Comparison of ENCODE assay signal across 9 cellular contexts in the genomic region with DNA sequence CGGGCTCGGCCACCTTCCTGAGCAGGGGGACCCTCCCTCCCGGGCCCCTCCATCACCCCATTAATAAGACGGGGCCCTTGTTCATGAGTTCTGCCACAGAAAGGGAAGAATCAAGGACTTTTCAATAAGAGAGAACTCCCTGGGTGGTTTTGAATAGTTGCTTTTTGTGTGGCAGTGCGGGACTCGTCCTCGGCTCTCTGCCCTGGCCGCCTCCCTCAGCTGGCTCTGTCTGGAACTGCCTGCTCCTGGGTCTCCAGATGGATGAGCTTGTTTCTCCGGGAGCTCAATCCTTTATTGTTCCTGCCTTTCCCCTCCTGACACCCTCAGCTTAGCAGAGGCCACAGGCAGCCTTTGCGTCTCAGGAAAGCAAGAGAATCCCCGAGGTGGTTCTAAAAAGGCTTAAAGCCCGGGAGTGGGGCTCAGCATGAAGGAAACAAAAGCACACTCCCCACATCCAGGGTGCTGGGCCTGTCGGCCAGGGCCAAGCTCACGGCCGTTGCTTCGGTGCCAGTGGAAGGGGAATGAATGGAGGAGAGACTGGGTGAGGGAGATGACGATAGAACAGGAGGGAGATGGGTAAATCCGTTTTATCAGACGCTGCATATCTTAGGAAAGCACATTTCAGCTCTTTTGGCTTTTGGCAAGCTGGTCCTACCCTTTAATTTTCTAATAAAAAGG.
A peak's percentile ranks its signal among the peaks of the same experiment; 100 is the strongest.
DNase-seq lines count a peak whose midpoint lies in the region; ATAC-seq and TF ChIP-seq lines count a peak whose summit lies in the region.
"Had no signal": no experiment of that assay in that cellular context is flagged by ENCODE, and none has a peak within 500 bp of the region (broad histone marks: within the 10 kb centered on the region; RNA-seq: fewer than 3 reads in every experiment).

No MANE protein-coding gene starts in this region.

- no peak for ATAC-seq in activated CD4-positive, alpha-beta T cell treated with anti-CD3 and anti-CD28 coated beads for 36 hours
- ATAC-seq in lower lobe of right lung (no peak), left colon (no peak)

- peaks cover 61% of the 10 kb centered on the region for H3K4me1 ChIP-seq in lower lobe of right lung
- H3K4me1 ChIP-seq in thyroid gland, result peaks cover 46 to 78% of the 10 kb centered on the region in 2 donors

- intact Hi-C loops in activated CD4-positive, alpha-beta T cell treated with anti-CD3 and anti-CD28 coated beads for 36 hours (cut with DNase I, micrococcal nuclease), result no loop called here
- intact Hi-C loops in lower lobe of right lung (cut with DNase I), result no loop called here
- intact Hi-C loops in thyroid gland (cut with DNase I), result no loop called here
- intact Hi-C loops in left colon (cut with DNase I, micrococcal nuclease), result no loop called here

- WGBS in thyroid gland, 2 donors, result 31 to 41% methylated on average over 19 of the region's 19 CpGs

- no peaks in the 10 kb centered on the region for H3K9me3 ChIP-seq in lower lobe of right lung
- no peaks in the 10 kb centered on the region for H3K9me3 ChIP-seq in thyroid gland

- H3K4me3 ChIP-seq in lower lobe of right lung (no peak overlapping the region), thyroid gland (replicated peaks in 1 of 3) (no peak overlapping the region), coronary artery (no peak overlapping the region)

- H3K27me3 Mint-ChIP-seq in activated CD4-positive, alpha-beta T cell treated with anti-CD3 and anti-CD28 coated beads for 36 hours, result no peaks in the 10 kb centered on the region
- no peaks in the 10 kb centered on the region for H3K27me3 Mint-ChIP-seq in chondrocyte (ENCODE audit: low read depth)

- H3K36me3 ChIP-seq in lower lobe of right lung (no peaks in the 10 kb centered on the region), thyroid gland (no peaks in the 10 kb centered on the region)

- H3K9me3 Mint-ChIP-seq in activated CD4-positive, alpha-beta T cell treated with anti-CD3 and anti-CD28 coated beads for 36 hours (ENCODE audit: low read depth), result no peaks in the 10 kb centered on the region
- no peaks in the 10 kb centered on the region for H3K9me3 Mint-ChIP-seq in chondrocyte (ENCODE audit: low read depth)

- TF ChIP-seq POLR2A in thyroid gland (IDR thresholded peaks at IDR 0.05), result no peak

- no peak for DNase-seq in activated CD4-positive, alpha-beta T cell treated with anti-CD3 and anti-CD28 coated beads for 36 hours
- no peak for DNase-seq in activated CD4-positive, alpha-beta T cell treated with anti-CD3 and anti-CD28 coated beads for 4 hours
- DNase-seq in chondrocyte (ENCODE audit: low spot score) (no peak), lower lobe of right lung (no peak), thyroid gland (peak; percentile 73 to 82), SKM-1 (lab: John Stamatoyannopoulos, UW; ENCODE audit: unreplicated experiment) (no peak), left colon (no peak), coronary artery (ENCODE audit: low spot score) (no peak)
- DNase-seq: activated CD4-positive, alpha-beta T cell treated with anti-CD3 and anti-CD28 coated beads for 1 hour had no signal

- POLR2A ChIA-PET in activated CD4-positive, alpha-beta T cell treated with anti-CD3 and anti-CD28 coated beads for 36 hours (lab: Charles Lee), result interaction anchor here (0.6 kb wide), 1 partner anchor 592 kb away, joined by 5 read pairs; no protein-coding TSS in a partner anchor

- CTCF ChIA-PET in activated CD4-positive, alpha-beta T cell treated with anti-CD3 and anti-CD28 coated beads for 36 hours (lab: Charles Lee), result interaction anchor here (0.8 to 0.9 kb wide), 2 partner anchors 21 to 78 kb away, joined by 3 read pairs; no protein-coding TSS in a partner anchor

- TF ChIP-seq CTCF in chondrocyte (IDR thresholded peaks at IDR 0.05) (peak; percentile 47), lower lobe of right lung (IDR thresholded peaks at IDR 0.05) (no peak), thyroid gland (IDR thresholded peaks at IDR 0.05) (peak in 3 of 6 experiments; percentile 25 to 32 (median 30)), coronary artery (IDR thresholded peaks at IDR 0.05) (no peak)

- no peaks in the 10 kb centered on the region for H3K36me3 Mint-ChIP-seq in activated CD4-positive, alpha-beta T cell treated with anti-CD3 and anti-CD28 coated beads for 36 hours (ENCODE audit: low read depth)
- H3K36me3 Mint-ChIP-seq in chondrocyte (ENCODE audit: low read depth), result no peaks in the 10 kb centered on the region

- peaks cover 26% of the 10 kb centered on the region for H3K4me1 Mint-ChIP-seq in activated CD4-positive, alpha-beta T cell treated with anti-CD3 and anti-CD28 coated beads for 36 hours
- H3K4me1 Mint-ChIP-seq in chondrocyte (ENCODE audit: low read depth), result peaks cover 54% of the 10 kb centered on the region

- H3K27ac Mint-ChIP-seq in activated CD4-positive, alpha-beta T cell treated with anti-CD3 and anti-CD28 coated beads for 36 hours, result peak overlapping the region; percentile 90
- peak overlapping the region; percentile 65 for H3K27ac Mint-ChIP-seq in chondrocyte (ENCODE audit: unreplicated experiment)

- H3K27me3 ChIP-seq in lower lobe of right lung (ENCODE audit: low read depth) (no peaks in the 10 kb centered on the region), thyroid gland (no peaks in the 10 kb centered on the region)

- H3K4me3 Mint-ChIP-seq in activated CD4-positive, alpha-beta T cell treated with anti-CD3 and anti-CD28 coated beads for 36 hours, result peak overlapping the region; percentile 9
- no peak overlapping the region for H3K4me3 Mint-ChIP-seq in chondrocyte (ENCODE audit: unreplicated experiment)

- H3K27ac ChIP-seq in lower lobe of right lung, result peak overlapping the region; percentile 6
- peak overlapping the region; percentile 44 to 68 (median 61) for H3K27ac ChIP-seq in thyroid gland
- no peak overlapping the region for H3K27ac ChIP-seq in coronary artery

Comparison
In these comparisons a context has a peak if more than half of its experiments do, and no peak if none do; other contexts are left out.
1. DNase-seq: peak in thyroid gland (2 of 2); none in activated CD4-positive, alpha-beta T cell treated with anti-CD3 and anti-CD28 coated beads for 36 hours (single experiment), activated CD4-positive, alpha-beta T cell treated with anti-CD3 and anti-CD28 coated beads for 4 hours (0 of 2), chondrocyte (single experiment), lower lobe of right lung (single experiment), SKM-1 (single experiment), left colon (0 of 2) and coronary artery (single experiment).
2. H3K27ac ChIP-seq: peak in lower lobe of right lung (single experiment) and thyroid gland (3 of 3); none in coronary artery (0 of 2).